Comparison of ENCODE assay signal across 16 cellular contexts in the genomic region with DNA sequence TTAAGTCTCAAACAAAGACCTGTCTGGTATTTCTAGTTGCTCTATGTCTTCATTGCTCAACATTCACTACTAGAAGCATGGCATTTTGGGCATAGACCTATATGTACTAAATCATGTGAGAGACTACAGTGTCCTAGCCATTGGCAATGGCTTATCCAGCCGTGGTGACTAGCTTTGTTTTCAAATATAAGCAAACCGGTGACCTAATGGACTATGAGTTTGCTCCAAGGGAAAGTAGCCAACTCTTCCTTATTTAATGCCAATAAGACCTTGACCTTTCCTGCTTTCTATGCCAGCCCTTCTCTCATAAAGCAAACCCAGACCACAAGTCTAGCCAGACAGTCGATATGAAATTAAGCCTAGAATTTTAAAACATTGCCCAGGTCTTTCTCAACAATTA.
"Had no signal": no experiment of that assay in that cellular context is flagged by ENCODE, and none has a peak within 500 bp of the region (broad histone marks: within the 10 kb centered on the region; RNA-seq: fewer than 3 reads in every experiment).

No MANE protein-coding gene starts in this region.

- DNase-seq: activated CD4-positive, alpha-beta T cell treated with anti-CD3 and anti-CD28 coated beads, Interleukin-2, amount 50 U/mL, for 4 hours; activated CD4-positive, CD25-positive, alpha-beta regulatory T cell treated with anti-CD3 and anti-CD28 coated beads, Interleukin-2, amount 50 U/mL, for 72 hours; activated CD8-positive, alpha-beta memory T cell treated with anti-CD3 and anti-CD28 coated beads, Interleukin-2, amount 10 ng/mL, durations not matched to agents 7 days and 5 days; activated gamma-delta T cell; activated naive CD8-positive, alpha-beta T cell treated with anti-CD3 and anti-CD28 coated beads for 36 hours; activated T-cell treated with anti-CD3 and anti-CD28 coated beads, Interleukin-2, amount 50 U/mL, for 4 hours; dorsolateral prefrontal cortex; esophagus squamous epithelium; gastrocnemius medialis; ovary; stimulated activated CD4-positive, alpha-beta T cell treated with anti-CD3 and anti-CD28 coated beads, Interleukin-4, amount 100 ng/mL, for 4 hours; T-helper 2 cell had no signal

- FAIRE-seq: bronchial epithelial cell, TTC549, urothelium cell line had no signal

- H3K9me3 ChIP-seq: esophagus squamous epithelium, gastrocnemius medialis, ovary had no signal

- H3K36me3 Mint-ChIP-seq: activated CD8-positive, alpha-beta memory T cell treated with anti-CD3 and anti-CD28 coated beads, Interleukin-2, amount 10 ng/mL, durations not matched to agents 7 days and 5 days; activated naive CD8-positive, alpha-beta T cell treated with anti-CD3 and anti-CD28 coated beads for 36 hours had no signal

- H3K4me1 ChIP-seq: esophagus squamous epithelium, gastrocnemius medialis had no signal

- H3K4me3 ChIP-seq: dorsolateral prefrontal cortex, esophagus squamous epithelium, gastrocnemius medialis, ovary had no signal

- H3K9me3 Mint-ChIP-seq: activated naive CD8-positive, alpha-beta T cell treated with anti-CD3 and anti-CD28 coated beads for 36 hours; activated T-cell treated with anti-CD3 and anti-CD28 coated beads, Interleukin-2, amount 50 U/mL, for 4 hours; neural crest cell had no signal

- ATAC-seq: activated CD8-positive, alpha-beta memory T cell treated with anti-CD3 and anti-CD28 coated beads, Interleukin-2, amount 10 ng/mL, durations not matched to agents 7 days and 5 days; activated T-cell treated with anti-CD3 and anti-CD28 coated beads, Interleukin-2, amount 50 U/mL, for 4 hours; gastrocnemius medialis had no signal

- H3K27me3 Mint-ChIP-seq: activated naive CD8-positive, alpha-beta T cell treated with anti-CD3 and anti-CD28 coated beads for 36 hours had no signal

- H3K4me3 Mint-ChIP-seq: activated CD8-positive, alpha-beta memory T cell treated with anti-CD3 and anti-CD28 coated beads, Interleukin-2, amount 10 ng/mL, durations not matched to agents 7 days and 5 days; activated naive CD8-positive, alpha-beta T cell treated with anti-CD3 and anti-CD28 coated beads for 36 hours; activated T-cell treated with anti-CD3 and anti-CD28 coated beads, Interleukin-2, amount 50 U/mL, for 4 hours; neural crest cell had no signal

- H3K27ac Mint-ChIP-seq: activated CD8-positive, alpha-beta memory T cell treated with anti-CD3 and anti-CD28 coated beads, Interleukin-2, amount 10 ng/mL, durations not matched to agents 7 days and 5 days; activated naive CD8-positive, alpha-beta T cell treated with anti-CD3 and anti-CD28 coated beads for 36 hours had no signal

- H3K27ac ChIP-seq: dorsolateral prefrontal cortex, esophagus squamous epithelium, gastrocnemius medialis, ovary had no signal

- H3K36me3 ChIP-seq: esophagus squamous epithelium, gastrocnemius medialis, ovary had no signal

- H3K4me1 Mint-ChIP-seq: activated naive CD8-positive, alpha-beta T cell treated with anti-CD3 and anti-CD28 coated beads for 36 hours had no signal

- H3K27me3 ChIP-seq: dorsolateral prefrontal cortex, esophagus squamous epithelium, gastrocnemius medialis, ovary had no signal
